In the genomic region with DNA sequence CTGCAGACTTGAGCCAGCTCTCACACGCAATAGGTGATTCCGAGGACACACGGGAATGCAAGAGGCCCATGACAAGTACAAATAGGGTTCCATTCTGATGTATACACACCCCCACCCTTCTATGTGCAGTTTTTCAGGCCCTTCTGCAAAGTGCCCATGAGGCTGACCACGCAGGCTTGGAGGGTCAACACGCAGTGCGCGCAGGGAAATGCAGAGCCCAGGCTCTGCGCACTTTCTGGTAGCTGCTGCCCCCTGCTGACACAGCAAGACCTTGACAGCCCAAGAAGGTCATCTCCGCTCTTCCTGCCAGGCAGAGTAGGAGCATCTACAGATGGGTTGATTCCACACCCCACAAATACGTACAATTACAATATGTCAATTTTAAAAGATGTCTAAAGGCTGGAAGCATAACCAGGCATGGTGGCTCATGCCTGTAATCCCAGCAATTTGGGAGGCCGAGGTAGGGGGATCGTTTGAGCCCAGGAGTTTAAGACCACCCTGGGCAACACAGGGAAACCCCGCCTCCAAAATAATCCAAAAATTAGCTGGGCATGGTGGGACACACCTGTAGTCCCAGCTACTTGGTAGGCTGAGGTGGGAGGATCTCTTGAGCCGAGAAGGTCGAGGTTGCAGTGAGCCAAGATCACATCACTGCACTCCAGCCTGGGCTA, we compare ENCODE assay signal across 8 cellular contexts. TPM values are rescaled to one million over a fixed set of nuclear protein-coding genes. Genes with fewer than 3 reads are reported as not detected.
DNase-seq lines count a peak whose midpoint lies in the region; ATAC-seq, FAIRE-seq and TF ChIP-seq lines count a peak whose summit lies in the region.

No MANE protein-coding gene starts in this region.

- FAIRE-seq in urothelium cell line (lab: Jason Lieb, UNC): no peak

- CTCF ChIA-PET in AG04450 (lab: Charles Lee): interaction anchor here (0.6 to 1.3 kb wide), 3 partner anchors 8 to 104 kb away, joined by 3 read pairs; no protein-coding TSS in a partner anchor
- CTCF ChIA-PET in activated CD8-positive, alpha-beta memory T cell treated with anti-CD3 and anti-CD28 coated beads, Interleukin-2, amount 10 ng/mL, durations not matched to agents 7 days and 5 days (lab: Charles Lee): interaction anchor here (0.6 to 1.9 kb wide), 12 partner anchors 9 to 1416 kb away, joined by 3 to 6 read pairs (median 3); no protein-coding TSS in a partner anchor

- no peak overlapping the region for H3K4me3 ChIP-seq in AG04450 (ENCODE audit: low read depth, low read length)

- peaks cover 9% of the 10 kb centered on the region for H3K4me1 Mint-ChIP-seq in activated CD8-positive, alpha-beta memory T cell treated with anti-CD3 and anti-CD28 coated beads, Interleukin-2, amount 10 ng/mL, durations not matched to agents 7 days and 5 days
- H3K4me1 Mint-ChIP-seq in neural crest cell: no peaks in the 10 kb centered on the region

- H3K9me3 ChIP-seq in AG04450 (ENCODE audit: control insufficient read depth, insufficient read depth, low read length): no peaks in the 10 kb centered on the region; the same call in 1 of the 2 replicates

- H3K27ac ChIP-seq in AG04450 (ENCODE audit: low read depth, low read length): no peak overlapping the region

- in situ Hi-C loops in GM13977 (cut with MboI; ENCODE audit: low pct_unique_long_range_greater_than_20kb, low sequenced_read_pairs, unreplicated experiment): no loop called here

- POLR2A ChIA-PET in AG04450 (lab: Yijun Ruan, JAX): interaction anchor here (1.4 kb wide), 1 partner anchor 19 kb away, joined by 4 read pairs; a partner anchor contains a TSS

- no peaks in the 10 kb centered on the region for H3K27me3 Mint-ChIP-seq in activated CD8-positive, alpha-beta memory T cell treated with anti-CD3 and anti-CD28 coated beads, Interleukin-2, amount 10 ng/mL, durations not matched to agents 7 days and 5 days
- no peaks in the 10 kb centered on the region for H3K27me3 Mint-ChIP-seq in neural crest cell (ENCODE audit: low read depth)

- peak; percentile 55 for ATAC-seq in HG02840 (IDR thresholded peaks at IDR 0.05; ENCODE audit: low FRiP score, unreplicated experiment)
- ATAC-seq in activated CD8-positive, alpha-beta memory T cell treated with anti-CD3 and anti-CD28 coated beads, Interleukin-2, amount 10 ng/mL, durations not matched to agents 7 days and 5 days: peak; percentile 88

- no peaks in the 10 kb centered on the region for H3K36me3 Mint-ChIP-seq in activated CD8-positive, alpha-beta memory T cell treated with anti-CD3 and anti-CD28 coated beads, Interleukin-2, amount 10 ng/mL, durations not matched to agents 7 days and 5 days
- no peaks in the 10 kb centered on the region for H3K36me3 Mint-ChIP-seq in neural crest cell (ENCODE audit: low read depth)

- no peak overlapping the region for H3K27ac Mint-ChIP-seq in activated CD8-positive, alpha-beta memory T cell treated with anti-CD3 and anti-CD28 coated beads, Interleukin-2, amount 10 ng/mL, durations not matched to agents 7 days and 5 days
- no peak overlapping the region for H3K27ac Mint-ChIP-seq in neural crest cell (ENCODE audit: unreplicated experiment)

- no peaks in the 10 kb centered on the region for H3K9me3 Mint-ChIP-seq in activated CD8-positive, alpha-beta memory T cell treated with anti-CD3 and anti-CD28 coated beads, Interleukin-2, amount 10 ng/mL, durations not matched to agents 7 days and 5 days (ENCODE audit: low read depth)
- H3K9me3 Mint-ChIP-seq in neural crest cell: peaks cover 4% of the 10 kb centered on the region

- peaks cover 2% of the 10 kb centered on the region for H3K27me3 ChIP-seq in AG04450 (ENCODE audit: control insufficient read depth, insufficient read depth, low read length)

- H3K4me3 Mint-ChIP-seq in activated CD8-positive, alpha-beta memory T cell treated with anti-CD3 and anti-CD28 coated beads, Interleukin-2, amount 10 ng/mL, durations not matched to agents 7 days and 5 days: no peak overlapping the region
- H3K4me3 Mint-ChIP-seq in neural crest cell: no peak overlapping the region

- TF ChIP-seq CTCF in AG04450 (IDR thresholded peaks at IDR 0.05; ENCODE audit: low read depth, low read length) (peak; percentile 64), GM13977 (IDR thresholded peaks at IDR 0.05; ENCODE audit: extremely low read depth, insufficient read depth, missing control alignments) (peak; percentile 90), neural crest cell (conservative IDR thresholded peaks at IDR 0.05) (peak; percentile 76)

- DNase-seq in AG04450 (ENCODE audit: low read depth, low spot score) (no peak), GM13977 (ENCODE audit: low spot score) (peak; percentile 66), NCI-H446 treated with DMSO at 0.1 percent for 48 hours (lab: John Stamatoyannopoulos, UW) (peak; percentile 4), fibroblast of gingiva (ENCODE audit: low read depth) (peak; percentile 18), neural crest cell (ENCODE audit: low read depth, low spot score) (peak; percentile 59), urothelium cell line (ENCODE audit: low spot score) (peak; percentile 38)
- DNase-seq in activated CD8-positive, alpha-beta memory T cell treated with anti-CD3 and anti-CD28 coated beads, Interleukin-2, amount 10 ng/mL, durations not matched to agents 7 days and 5 days: peak; percentile 63

RNA-seq across cellular contexts. Expression of a gene that starts 18.5 kb away (rescaled TPM):
- 15.3 and 16.6 TPM in 2 replicates for polyA plus RNA-seq in AG04450 (2011; rRNA removed)
- polyA minus RNA-seq in AG04450 (2011; rRNA and poly(A)+ RNA removed): 17.7 and 21.6 TPM in 2 replicates
- 10 to 100 TPM; 27.4 to 27.9 TPM for total RNA-seq in activated CD8-positive, alpha-beta memory T cell treated with anti-CD3 and anti-CD28 coated beads, Interleukin-2, amount 10 ng/mL, durations not matched to agents 7 days and 5 days
- 26.9 and 28.9 TPM in 2 replicates for total RNA-seq in neural crest cell

RNA-seq across cellular contexts. Expression of a gene that starts 30.8 kb away (rescaled TPM):
- polyA plus RNA-seq in AG04450 (2011; rRNA removed): 9.1 and 10.9 TPM in 2 replicates
- 9.2 and 14.7 TPM in 2 replicates for polyA minus RNA-seq in AG04450 (2011; rRNA and poly(A)+ RNA removed)
- 10 to 100 TPM; 53.8 to 72.3 TPM for total RNA-seq in activated CD8-positive, alpha-beta memory T cell treated with anti-CD3 and anti-CD28 coated beads, Interleukin-2, amount 10 ng/mL, durations not matched to agents 7 days and 5 days
- 44.4 and 46.8 TPM in 2 replicates for total RNA-seq in neural crest cell

RNA-seq across cellular contexts. Expression of a gene that starts 51.6 kb away (rescaled TPM):
- not detected in 2 replicates for polyA plus RNA-seq in AG04450 (2011; rRNA removed)
- polyA minus RNA-seq in AG04450 (2011; rRNA and poly(A)+ RNA removed): not detected in 2 replicates
- not detected for total RNA-seq in activated CD8-positive, alpha-beta memory T cell treated with anti-CD3 and anti-CD28 coated beads, Interleukin-2, amount 10 ng/mL, durations not matched to agents 7 days and 5 days
- total RNA-seq in neural crest cell: not detected in 2 replicates

RNA-seq across cellular contexts. Expression of a gene that starts 51.7 kb away (rescaled TPM):
- polyA plus RNA-seq in AG04450 (2011; rRNA removed): 12.7 and 14.6 TPM in 2 replicates
- 4.3 and 6.3 TPM in 2 replicates for polyA minus RNA-seq in AG04450 (2011; rRNA and poly(A)+ RNA removed)
- 10 to 100 TPM; 70.5 to 74.9 TPM for total RNA-seq in activated CD8-positive, alpha-beta memory T cell treated with anti-CD3 and anti-CD28 coated beads, Interleukin-2, amount 10 ng/mL, durations not matched to agents 7 days and 5 days
- total RNA-seq in neural crest cell: 72.5 and 72.8 TPM in 2 replicates
